In the genomic region with DNA sequence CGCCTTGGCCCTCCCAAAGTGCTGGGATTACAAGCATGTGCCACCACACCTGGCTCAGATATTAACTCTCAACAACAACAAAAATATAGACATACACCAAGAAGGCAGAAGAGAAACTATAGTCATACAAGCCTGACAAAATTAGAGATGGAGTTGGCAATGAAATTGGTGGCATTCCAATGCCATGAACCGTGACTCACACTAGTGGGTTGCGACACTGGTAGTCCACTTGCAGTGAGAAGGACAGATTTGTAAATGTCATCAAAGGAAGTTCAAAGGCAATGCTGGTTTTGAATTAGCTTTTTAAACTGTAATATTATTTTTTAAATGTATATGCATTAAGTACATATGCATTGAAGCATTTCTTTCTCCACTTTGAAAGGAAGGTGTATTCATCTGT, we compare ENCODE assay signal across 1 cellular context.
TF ChIP-seq lines count a peak whose summit lies in the region.

No MANE protein-coding gene starts in this region.

TF ChIP-seq in GM23338, 12 proteins besides CTCF, POLR2A, EP300 and RAD21:
- TF ChIP-seq, protein P1, sequence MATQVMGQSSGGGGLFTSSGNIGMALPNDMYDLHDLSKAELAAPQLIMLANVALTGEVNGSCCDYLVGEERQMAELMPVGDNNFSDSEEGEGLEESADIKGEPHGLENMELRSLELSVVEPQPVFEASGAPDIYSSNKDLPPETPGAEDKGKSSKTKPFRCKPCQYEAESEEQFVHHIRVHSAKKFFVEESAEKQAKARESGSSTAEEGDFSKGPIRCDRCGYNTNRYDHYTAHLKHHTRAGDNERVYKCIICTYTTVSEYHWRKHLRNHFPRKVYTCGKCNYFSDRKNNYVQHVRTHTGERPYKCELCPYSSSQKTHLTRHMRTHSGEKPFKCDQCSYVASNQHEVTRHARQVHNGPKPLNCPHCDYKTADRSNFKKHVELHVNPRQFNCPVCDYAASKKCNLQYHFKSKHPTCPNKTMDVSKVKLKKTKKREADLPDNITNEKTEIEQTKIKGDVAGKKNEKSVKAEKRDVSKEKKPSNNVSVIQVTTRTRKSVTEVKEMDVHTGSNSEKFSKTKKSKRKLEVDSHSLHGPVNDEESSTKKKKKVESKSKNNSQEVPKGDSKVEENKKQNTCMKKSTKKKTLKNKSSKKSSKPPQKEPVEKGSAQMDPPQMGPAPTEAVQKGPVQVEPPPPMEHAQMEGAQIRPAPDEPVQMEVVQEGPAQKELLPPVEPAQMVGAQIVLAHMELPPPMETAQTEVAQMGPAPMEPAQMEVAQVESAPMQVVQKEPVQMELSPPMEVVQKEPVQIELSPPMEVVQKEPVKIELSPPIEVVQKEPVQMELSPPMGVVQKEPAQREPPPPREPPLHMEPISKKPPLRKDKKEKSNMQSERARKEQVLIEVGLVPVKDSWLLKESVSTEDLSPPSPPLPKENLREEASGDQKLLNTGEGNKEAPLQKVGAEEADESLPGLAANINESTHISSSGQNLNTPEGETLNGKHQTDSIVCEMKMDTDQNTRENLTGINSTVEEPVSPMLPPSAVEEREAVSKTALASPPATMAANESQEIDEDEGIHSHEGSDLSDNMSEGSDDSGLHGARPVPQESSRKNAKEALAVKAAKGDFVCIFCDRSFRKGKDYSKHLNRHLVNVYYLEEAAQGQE (IDR thresholded peaks at IDR 0.05; ENCODE audit: unreplicated experiment), result no peak
- TF ChIP-seq ZNF114 (CRISPR knock-in tag; IDR thresholded peaks at IDR 0.05) (no peak), EZH2 (IDR thresholded peaks at IDR 0.05; ENCODE audit: low read depth, unreplicated experiment) (no peak), EZH2phosphoT487 (IDR thresholded peaks at IDR 0.05; ENCODE audit: unreplicated experiment) (no peak), POLR2AphosphoS5 (IDR thresholded peaks at IDR 0.05; ENCODE audit: low read depth) (no peak), STAT1 (IDR thresholded peaks at IDR 0.05; ENCODE audit: unreplicated experiment) (no peak)
- TF ChIP-seq, protein P2, sequence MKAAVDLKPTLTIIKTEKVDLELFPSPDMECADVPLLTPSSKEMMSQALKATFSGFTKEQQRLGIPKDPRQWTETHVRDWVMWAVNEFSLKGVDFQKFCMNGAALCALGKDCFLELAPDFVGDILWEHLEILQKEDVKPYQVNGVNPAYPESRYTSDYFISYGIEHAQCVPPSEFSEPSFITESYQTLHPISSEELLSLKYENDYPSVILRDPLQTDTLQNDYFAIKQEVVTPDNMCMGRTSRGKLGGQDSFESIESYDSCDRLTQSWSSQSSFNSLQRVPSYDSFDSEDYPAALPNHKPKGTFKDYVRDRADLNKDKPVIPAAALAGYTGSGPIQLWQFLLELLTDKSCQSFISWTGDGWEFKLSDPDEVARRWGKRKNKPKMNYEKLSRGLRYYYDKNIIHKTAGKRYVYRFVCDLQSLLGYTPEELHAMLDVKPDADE (IDR thresholded peaks at IDR 0.05), result no peak
